12 cellular contexts compared by ENCODE assay signal in the genomic region with DNA sequence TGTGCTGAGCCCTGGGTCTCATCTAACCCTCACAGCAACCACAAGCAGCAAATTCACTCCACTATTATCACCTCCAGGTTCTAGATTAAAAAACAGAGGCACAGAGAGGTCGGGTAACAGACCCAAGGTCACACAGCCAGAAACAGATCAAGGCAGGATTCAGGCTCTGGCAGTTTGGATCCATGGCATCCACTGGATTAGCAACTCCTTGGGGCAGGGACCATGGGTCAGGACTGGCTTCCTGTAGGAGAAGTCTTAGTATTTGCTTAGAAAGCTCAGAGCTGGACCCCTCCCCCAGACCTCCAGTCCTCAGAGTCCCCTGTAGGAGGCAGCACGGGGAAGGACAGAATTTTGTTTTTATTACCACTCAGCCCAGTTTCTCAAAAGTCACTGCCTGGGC. TPM values are rescaled to one million over a fixed set of nuclear protein-coding genes. Genes with fewer than 3 reads are reported as not detected.
A peak's percentile ranks its signal among the peaks of the same experiment; 100 is the strongest.
DNase-seq lines count a peak whose midpoint lies in the region; TF ChIP-seq lines count a peak whose summit lies in the region.
"Had no signal": no experiment of that assay in that cellular context is flagged by ENCODE, and none has a peak within 500 bp of the region (broad histone marks: within the 10 kb centered on the region; RNA-seq: fewer than 3 reads in every experiment).

No MANE protein-coding gene starts in this region.

- no peak overlapping the region for H2BK12ac ChIP-seq in trophoblast cell (ENCODE audit: low read length)

- no peak overlapping the region for H4K91ac ChIP-seq in trophoblast cell (ENCODE audit: low read depth, low read length)

- no peaks in the 10 kb centered on the region for H3K27me3 ChIP-seq in BJ (ENCODE audit: control insufficient read depth, insufficient read depth, low read length)
- H3K27me3 ChIP-seq in trophoblast cell (ENCODE audit: insufficient read depth, low read length) = no peaks in the 10 kb centered on the region

- CTCF ChIA-PET in BJ (lab: Yijun Ruan, JAX) = no interaction called here
- CTCF ChIA-PET in activated CD4-positive, alpha-beta memory T cell treated with anti-CD3 and anti-CD28 coated beads for 36 hours (lab: Charles Lee) = interaction anchor here (0.6 to 2.7 kb wide), 13 partner anchors 10 to 62 kb away, joined by 3 to 14 read pairs (median 5); no protein-coding TSS in a partner anchor

- no peak overlapping the region for H2AFZ ChIP-seq in trophoblast cell (ENCODE audit: insufficient read depth, low read length, poor library complexity)

- no peak overlapping the region for H3K4me2 ChIP-seq in trophoblast cell (ENCODE audit: low read length)

- H3K4me1 Mint-ChIP-seq in activated CD4-positive, alpha-beta memory T cell treated with anti-CD3 and anti-CD28 coated beads for 36 hours (ENCODE audit: low read depth) = peaks cover 58% of the 10 kb centered on the region

- H3K9me3 Mint-ChIP-seq in activated CD4-positive, alpha-beta memory T cell treated with anti-CD3 and anti-CD28 coated beads for 36 hours = no peaks in the 10 kb centered on the region

- H3K79me1 ChIP-seq in trophoblast cell (ENCODE audit: low read length) = peaks cover 7% of the 10 kb centered on the region

- no peak overlapping the region for H2AK5ac ChIP-seq in trophoblast cell (ENCODE audit: low read length)

- H2BK5ac ChIP-seq in trophoblast cell (ENCODE audit: low read depth, low read length, poor library complexity) = no peak overlapping the region

- H3K4me3 Mint-ChIP-seq in activated CD4-positive, alpha-beta memory T cell treated with anti-CD3 and anti-CD28 coated beads for 36 hours = no peak overlapping the region

- H4K8ac ChIP-seq in trophoblast cell (ENCODE audit: low read depth, low read length) = no peak overlapping the region

- no peaks in the 10 kb centered on the region for H3K36me3 Mint-ChIP-seq in activated CD4-positive, alpha-beta memory T cell treated with anti-CD3 and anti-CD28 coated beads for 36 hours

- H3K4ac ChIP-seq in trophoblast cell (ENCODE audit: low read depth, low read length) = no peak overlapping the region

- TF ChIP-seq CTCF in BJ (IDR thresholded peaks at IDR 0.05; ENCODE audit: insufficient read depth, low read depth, low read length) (0 out of 2 replicates have a peak, but pooled peaks have one; percentile 18), GM13977 (IDR thresholded peaks at IDR 0.05; ENCODE audit: extremely low read depth, insufficient read depth, missing control alignments) (peak; percentile 30)

- peaks cover 16 to 17% of the 10 kb centered on the region in 2 experiments for H3K4me1 ChIP-seq in trophoblast cell (ENCODE audit: control insufficient read depth in 1 of 2, insufficient read depth in 2 of 2, low read length in 2 of 2)

- peak overlapping the region; percentile 67 for H3K27ac Mint-ChIP-seq in activated CD4-positive, alpha-beta memory T cell treated with anti-CD3 and anti-CD28 coated beads for 36 hours

- no peak overlapping the region for H3K9ac ChIP-seq in trophoblast cell (ENCODE audit: low read length)

- no peak overlapping the region for H3K4me3 ChIP-seq in BJ (ENCODE audit: low read depth, low read length)
- no peak overlapping the region for H3K4me3 ChIP-seq in trophoblast cell (ENCODE audit: low read depth, low read length)

- DNase-seq in BJ (ENCODE audit: low read depth) = no peak
- DNase-seq in GM13977 (ENCODE audit: low spot score) = no peak
- peak; percentile 64 for DNase-seq in activated CD4-positive, alpha-beta memory T cell treated with anti-CD3 and anti-CD28 coated beads for 36 hours
- peak; percentile 47 for DNase-seq in hepatic stellate cell (ENCODE audit: low spot score)
- no peak for DNase-seq in NCI-H1105 treated with DMSO at 0.1 percent for 48 hours (lab: John Stamatoyannopoulos, UW)
- no peak for DNase-seq in trophoblast cell
- no peak for DNase-seq in NK-92 (lab: John Stamatoyannopoulos, UW; ENCODE audit: unreplicated experiment)
- no peak for DNase-seq in NCI-H2227 treated with DMSO at 0.1 percent for 48 hours (lab: John Stamatoyannopoulos, UW)
- DNase-seq: activated CD4-positive, CD25-positive, alpha-beta regulatory T cell; dermis blood vessel endothelial cell; EL; NCI-H510A had no signal

- POLR2A ChIA-PET in BJ (lab: Charles Lee) = interaction anchor here (0.6 kb wide), 1 partner anchor 43 kb away, joined by 3 read pairs; no protein-coding TSS in a partner anchor
- POLR2A ChIA-PET in activated CD4-positive, alpha-beta memory T cell treated with anti-CD3 and anti-CD28 coated beads for 36 hours (lab: Charles Lee) = interaction anchor here (4.4 kb wide), 1 partner anchor 17 kb away, joined by 33 read pairs; no protein-coding TSS in a partner anchor

- in situ Hi-C loops in GM13977 (cut with MboI; ENCODE audit: low pct_unique_long_range_greater_than_20kb, low sequenced_read_pairs, unreplicated experiment) = no loop called here

- H3K23ac ChIP-seq in trophoblast cell (ENCODE audit: low read length) = no peak overlapping the region

- H3K79me2 ChIP-seq in trophoblast cell (ENCODE audit: control insufficient read depth, insufficient read depth, low read length, poor library complexity) = peaks cover 2% of the 10 kb centered on the region

- no peaks in the 10 kb centered on the region for H3K27me3 Mint-ChIP-seq in activated CD4-positive, alpha-beta memory T cell treated with anti-CD3 and anti-CD28 coated beads for 36 hours

- H4K12ac ChIP-seq in trophoblast cell (ENCODE audit: low read depth, low read length) = no peak overlapping the region

- WGBS in trophoblast cell (ENCODE audit: extremely low coverage, insufficient coverage, insufficient read length) = no CpG with 5 or more reads among the region's 2 CpGs

- no peak overlapping the region for H3K14ac ChIP-seq in trophoblast cell (ENCODE audit: low read length)

- intact Hi-C loops in activated CD4-positive, alpha-beta memory T cell treated with anti-CD3 and anti-CD28 coated beads for 36 hours (cut with micrococcal nuclease) = no loop called here

- H3K9me3 ChIP-seq in trophoblast cell (ENCODE audit: insufficient read depth, low read depth, low read length) = no peaks in the 10 kb centered on the region

- no peak overlapping the region for H2BK120ac ChIP-seq in trophoblast cell (ENCODE audit: insufficient read depth, low read length, poor library complexity)

- no peak overlapping the region for H3K27ac ChIP-seq in trophoblast cell (ENCODE audit: low read depth, low read length)

- H3K18ac ChIP-seq in trophoblast cell (ENCODE audit: low read length) = no peak overlapping the region

- H3K36me3 ChIP-seq in BJ (ENCODE audit: control insufficient read depth, insufficient read depth, low read length) = no peaks in the 10 kb centered on the region
- H3K36me3 ChIP-seq in trophoblast cell (ENCODE audit: control insufficient read depth in 1 of 2, insufficient read depth in 2 of 2, low read length in 2 of 2) = no peaks in the 10 kb centered on the region

RNA-seq across cellular contexts. Expression of gene ZFP36L2, which starts 34.4 kb away (rescaled TPM):
- 4.0 and 6.9 TPM in 2 replicates for polyA plus RNA-seq in BJ (2011; rRNA removed)
- 3.3 and 6.4 TPM in 2 replicates for polyA minus RNA-seq in BJ (2011; rRNA and poly(A)+ RNA removed)
- 10 to 100 TPM; 78.4 to 79.8 TPM for total RNA-seq in activated CD4-positive, alpha-beta memory T cell treated with anti-CD3 and anti-CD28 coated beads for 36 hours
- polyA plus RNA-seq in trophoblast cell (2013) = 62.0 and 65.7 TPM in 2 replicates

Comparison
In these comparisons a context has a peak if more than half of its experiments do, and no peak if none do; other contexts are left out.
1. DNase-seq: peak in activated CD4-positive, alpha-beta memory T cell treated with anti-CD3 and anti-CD28 coated beads for 36 hours (single experiment) and hepatic stellate cell (single experiment); none in BJ (single experiment), GM13977 (single experiment), NCI-H1105 treated with DMSO at 0.1 percent for 48 hours (single experiment), trophoblast cell (0 of 2), NK-92 (single experiment) and NCI-H2227 treated with DMSO at 0.1 percent for 48 hours (single experiment).